20 cellular contexts compared by ENCODE assay signal in the genomic region with DNA sequence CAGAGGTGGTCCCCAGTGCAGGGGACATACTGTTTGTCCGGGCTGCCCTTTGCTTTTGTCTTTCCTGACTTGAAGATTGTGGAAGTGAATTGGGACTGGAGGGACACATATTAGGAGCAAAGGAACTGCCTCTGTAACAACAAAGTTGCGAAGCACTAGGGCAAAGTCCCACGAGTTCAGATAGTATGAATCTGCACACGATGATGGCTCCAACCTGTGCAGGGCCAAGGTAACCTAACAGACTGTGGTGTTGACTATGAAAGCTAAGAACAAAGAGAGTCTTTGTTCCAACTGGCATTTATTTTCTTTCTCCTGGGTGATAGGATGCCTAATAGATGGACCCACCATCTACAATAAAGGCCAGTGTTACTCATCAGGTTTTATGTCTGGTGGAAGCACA.
"Had no signal": no experiment of that assay in that cellular context is flagged by ENCODE, and none has a peak within 500 bp of the region (broad histone marks: within the 10 kb centered on the region; RNA-seq: fewer than 3 reads in every experiment).

No MANE protein-coding gene starts in this region.

- H3K4me1 Mint-ChIP-seq: activated CD4-positive, alpha-beta memory T cell treated with anti-CD3 and anti-CD28 coated beads, Interleukin-2, amount 10 ng/mL, durations not matched to agents 7 days and 5 days; activated CD8-positive, alpha-beta memory T cell treated with anti-CD3 and anti-CD28 coated beads, Interleukin-2, amount 10 ng/mL, durations not matched to agents 7 days and 5 days; activated naive CD8-positive, alpha-beta T cell treated with anti-CD3 and anti-CD28 coated beads for 36 hours; nephron progenitor cell; stimulated activated naive CD8-positive, alpha-beta T cell treated with anti-CD3 and anti-CD28 coated beads, Interleukin-15, amount 100 ng/mL, for 72 hours had no signal

- H3K4me1 ChIP-seq: body of pancreas, esophagus squamous epithelium, prostate gland, right atrium auricular region, suprapubic skin, transverse colon, uterus had no signal

- H3K9me3 ChIP-seq: body of pancreas, esophagus squamous epithelium, prostate gland, suprapubic skin, transverse colon, uterus had no signal

- H3K27ac ChIP-seq: body of pancreas, esophagus squamous epithelium, prostate gland, right atrium auricular region, suprapubic skin, transverse colon, uterus had no signal

- H3K27me3 Mint-ChIP-seq: activated CD4-positive, alpha-beta memory T cell treated with anti-CD3 and anti-CD28 coated beads, Interleukin-2, amount 10 ng/mL, durations not matched to agents 7 days and 5 days; activated CD8-positive, alpha-beta memory T cell treated with anti-CD3 and anti-CD28 coated beads, Interleukin-2, amount 10 ng/mL, durations not matched to agents 7 days and 5 days; activated naive CD8-positive, alpha-beta T cell treated with anti-CD3 and anti-CD28 coated beads for 36 hours; activated T-helper 17 cell treated with anti-CD3 and anti-CD28 coated beads, Interleukin-2, amount 50 U/mL, for 72 hours; stimulated activated naive CD8-positive, alpha-beta T cell treated with anti-CD3 and anti-CD28 coated beads, Interleukin-15, amount 100 ng/mL, for 72 hours had no signal

- DNase-seq: activated CD4-positive, alpha-beta memory T cell treated with anti-CD3 and anti-CD28 coated beads, Interleukin-2, amount 10 ng/mL, durations not matched to agents 7 days and 5 days; activated CD4-positive, alpha-beta T cell treated with anti-CD3 and anti-CD28 coated beads for 48 hours; activated CD8-positive, alpha-beta memory T cell treated with anti-CD3 and anti-CD28 coated beads, Interleukin-2, amount 10 ng/mL, durations not matched to agents 7 days and 5 days; activated naive CD4-positive, alpha-beta T cell; activated naive CD8-positive, alpha-beta T cell treated with anti-CD3 and anti-CD28 coated beads for 36 hours; amniotic stem cell; body of pancreas; effector memory CD8-positive, alpha-beta T cell; esophagus squamous epithelium; nephron progenitor cell; stimulated activated CD4-positive, alpha-beta T cell treated with anti-CD3 and anti-CD28 coated beads, Interleukin-2, amount 100 ng/mL, for 24 hours; stimulated activated naive CD8-positive, alpha-beta T cell treated with anti-CD3 and anti-CD28 coated beads, Interleukin-15, amount 100 ng/mL, for 72 hours; transverse colon; uterus had no signal

- H3K27ac Mint-ChIP-seq: activated CD4-positive, alpha-beta memory T cell treated with anti-CD3 and anti-CD28 coated beads, Interleukin-2, amount 10 ng/mL, durations not matched to agents 7 days and 5 days; activated CD8-positive, alpha-beta memory T cell treated with anti-CD3 and anti-CD28 coated beads, Interleukin-2, amount 10 ng/mL, durations not matched to agents 7 days and 5 days; activated naive CD8-positive, alpha-beta T cell treated with anti-CD3 and anti-CD28 coated beads for 36 hours; activated T-helper 17 cell treated with anti-CD3 and anti-CD28 coated beads, Interleukin-2, amount 50 U/mL, for 72 hours; effector memory CD8-positive, alpha-beta T cell; nephron progenitor cell; stimulated activated naive CD8-positive, alpha-beta T cell treated with anti-CD3 and anti-CD28 coated beads, Interleukin-15, amount 100 ng/mL, for 72 hours had no signal

- H3K4me3 ChIP-seq: body of pancreas, esophagus squamous epithelium, prostate gland, right atrium auricular region, suprapubic skin, transverse colon, uterus had no signal

- H3K4me3 Mint-ChIP-seq: activated CD4-positive, alpha-beta memory T cell treated with anti-CD3 and anti-CD28 coated beads, Interleukin-2, amount 10 ng/mL, durations not matched to agents 7 days and 5 days; activated CD8-positive, alpha-beta memory T cell treated with anti-CD3 and anti-CD28 coated beads, Interleukin-2, amount 10 ng/mL, durations not matched to agents 7 days and 5 days; activated naive CD8-positive, alpha-beta T cell treated with anti-CD3 and anti-CD28 coated beads for 36 hours; activated T-helper 17 cell treated with anti-CD3 and anti-CD28 coated beads, Interleukin-2, amount 50 U/mL, for 72 hours; effector memory CD8-positive, alpha-beta T cell; nephron progenitor cell; stimulated activated naive CD8-positive, alpha-beta T cell treated with anti-CD3 and anti-CD28 coated beads, Interleukin-15, amount 100 ng/mL, for 72 hours; WTC11 had no signal

- H3K9me3 Mint-ChIP-seq: activated CD4-positive, alpha-beta memory T cell treated with anti-CD3 and anti-CD28 coated beads, Interleukin-2, amount 10 ng/mL, durations not matched to agents 7 days and 5 days; effector memory CD8-positive, alpha-beta T cell; stimulated activated naive CD8-positive, alpha-beta T cell treated with anti-CD3 and anti-CD28 coated beads, Interleukin-15, amount 100 ng/mL, for 72 hours had no signal

- H3K36me3 ChIP-seq: esophagus squamous epithelium, prostate gland, right atrium auricular region, suprapubic skin, transverse colon, uterus had no signal

- FAIRE-seq: TTC549 had no signal

- H3K27me3 ChIP-seq: body of pancreas, esophagus squamous epithelium, right atrium auricular region, suprapubic skin, transverse colon, uterus had no signal

- H3K36me3 Mint-ChIP-seq: activated CD8-positive, alpha-beta memory T cell treated with anti-CD3 and anti-CD28 coated beads, Interleukin-2, amount 10 ng/mL, durations not matched to agents 7 days and 5 days had no signal
